ENCODE assay signal across 1 cellular context in genomic region chr20:53900380-53900999, GRCh38.
TF ChIP-seq lines count a peak whose summit lies in the region.

No MANE protein-coding gene starts in this region.

TF ChIP-seq in HEK293, 187 proteins besides CTCF, POLR2A, EP300 and RAD21 (continued from another document):
- peak; percentile 77; the same call in 1 of the 2 replicates for TF ChIP-seq ATF2 (tag by site-specific recombination; IDR thresholded peaks at IDR 0.05; ENCODE audit: low read depth)
- TF ChIP-seq HOXC10 (CRISPR knock-in tag; IDR thresholded peaks at IDR 0.05): no peak
- TF ChIP-seq INSM2 (tag by site-specific recombination; IDR thresholded peaks at IDR 0.05): peak; percentile 81
- TF ChIP-seq ZEB2 (tag by site-specific recombination; IDR thresholded peaks at IDR 0.05): peak; percentile 75
- 0 out of 2 replicates have a peak, but pooled peaks have one; percentile 18 for TF ChIP-seq ZNF366 (tag by site-specific recombination; conservative IDR thresholded peaks at IDR 0.05)
- no peak for TF ChIP-seq ZNF391 (tag by site-specific recombination; IDR thresholded peaks at IDR 0.05; ENCODE audit: borderline replicate concordance, low read depth)
- TF ChIP-seq ZNF10 (tag by site-specific recombination; IDR thresholded peaks at IDR 0.05): peak; percentile 35; the same call in 1 of the 2 replicates
- no peak for TF ChIP-seq ZNF362 (tag by site-specific recombination; IDR thresholded peaks at IDR 0.05)
- peak; percentile 48; the same call in 1 of the 2 replicates for TF ChIP-seq SP7 (tag by site-specific recombination; IDR thresholded peaks at IDR 0.05)
- no peak for TF ChIP-seq ZNF777 (tag by site-specific recombination; IDR thresholded peaks at IDR 0.05; ENCODE audit: borderline replicate concordance)
- TF ChIP-seq OSR2 (tag by site-specific recombination; IDR thresholded peaks at IDR 0.05): peak; percentile 90
- TF ChIP-seq ZNF768 (tag by site-specific recombination; IDR thresholded peaks at IDR 0.05): no peak
TF ChIP-seq in HEK293: peak in this region for 15.
